In genomic region chr16:55562936-55563335, GRCh38 we compare ENCODE assay signal across 21 cellular contexts. TPM values are rescaled to one million over a fixed set of nuclear protein-coding genes. Genes with fewer than 3 reads are reported as not detected.
DNase-seq lines count a peak whose midpoint lies in the region; ATAC-seq, FAIRE-seq and TF ChIP-seq lines count a peak whose summit lies in the region.
"Had no signal": no experiment of that assay in that cellular context is flagged by ENCODE, and none has a peak within 500 bp of the region (broad histone marks: within the 10 kb centered on the region; RNA-seq: fewer than 3 reads in every experiment).

No MANE protein-coding gene starts in this region.

- no peak overlapping the region for H3K4me2 ChIP-seq in keratinocyte (ENCODE audit: control insufficient read depth, extremely low read depth, insufficient read depth, low read depth, low read length)

- H3K4me3 ChIP-seq in keratinocyte (ENCODE audit: control insufficient read depth in 2 of 3, extremely low read depth in 1 of 3, insufficient read depth in 2 of 3, low read depth in 1 of 3, low read length in 3 of 3) (no peak overlapping the region), aorta (ENCODE audit: low read length in 2 of 2) (no peak overlapping the region)
- H3K4me3 ChIP-seq: K562, SK-N-MC had no signal

- no peaks in the 10 kb centered on the region for H4K20me1 ChIP-seq in keratinocyte (ENCODE audit: control insufficient read depth, extremely low read depth, insufficient read depth, low read length)

- peaks cover 7% of the 10 kb centered on the region for H3K79me2 ChIP-seq in keratinocyte (ENCODE audit: control insufficient read depth, insufficient read depth, low read length)

- no peak overlapping the region for H2AFZ ChIP-seq in keratinocyte (ENCODE audit: control insufficient read depth, low read length)

- peak; percentile 52 for FAIRE-seq in keratinocyte (lab: Jason Lieb, UNC)
- FAIRE-seq: G401.6, K562 had no signal

- 94 to 97% methylated on average over 1 of the region's 1 CpG for WGBS in aorta, 2 donors

- H3K4me1 ChIP-seq in keratinocyte (ENCODE audit: control insufficient read depth, extremely low read depth, insufficient read depth, low read length) (peaks cover 23% of the 10 kb centered on the region), aorta (ENCODE audit: control insufficient read depth in 1 of 2, insufficient read depth in 2 of 2, low read length in 2 of 2) (peaks cover 0 to 2% of the 10 kb centered on the region in 2 donors)

- ATAC-seq in aorta (ENCODE audit: low FRiP score) (no peak), HG03175 (IDR thresholded peaks at IDR 0.05; ENCODE audit: unreplicated experiment) (no peak)
- ATAC-seq: HCT116, K562 had no signal

- H3K9me3 ChIP-seq in keratinocyte (ENCODE audit: control insufficient read depth, low read depth, low read length) (no peaks in the 10 kb centered on the region), aorta (ENCODE audit: control insufficient read depth, low read length) (no peaks in the 10 kb centered on the region)

- H3K27me3 ChIP-seq in keratinocyte (ENCODE audit: control insufficient read depth, extremely low read depth, insufficient read depth, low read length) (no peaks in the 10 kb centered on the region), aorta (ENCODE audit: control insufficient read depth in 1 of 2, insufficient read depth in 2 of 2, low read length in 1 of 2) (no peaks in the 10 kb centered on the region)

- no peaks in the 10 kb centered on the region for H3K9me1 ChIP-seq in keratinocyte (ENCODE audit: control insufficient read depth, extremely low read depth, insufficient read depth, low read length)

- H3K36me3 ChIP-seq in keratinocyte (ENCODE audit: control insufficient read depth in 2 of 2, extremely low read depth in 1 of 2, insufficient read depth in 2 of 2, low read length in 2 of 2) (peaks cover 0 to 4% of the 10 kb centered on the region in 2 experiments), aorta (ENCODE audit: control insufficient read depth in 1 of 2, insufficient read depth in 2 of 2, low read length in 1 of 2) (peaks cover 0 to 2% of the 10 kb centered on the region in 2 donors)

- no peak overlapping the region for H3K9ac ChIP-seq in keratinocyte (ENCODE audit: control insufficient read depth, extremely low read depth, insufficient read depth, low read length)

- intact Hi-C loops in aorta (cut with DNase I), result no loop called here

- H3K27ac ChIP-seq in epithelial cell of prostate, result peak overlapping the region; percentile 78
- no peak overlapping the region for H3K27ac ChIP-seq in keratinocyte (ENCODE audit: control insufficient read depth, insufficient read depth, low read length)
- H3K27ac ChIP-seq in aorta (ENCODE audit: low read depth in 1 of 2, low read length in 2 of 2), result no peak overlapping the region
- H3K27ac ChIP-seq: SK-N-MC had no signal

- DNase-seq in EH (ENCODE audit: low read depth), result peak; percentile 22
- DNase-seq in LHCN-M2 (ENCODE audit: low read depth), result peak; percentile 40
- DNase-seq in epithelial cell of prostate (ENCODE audit: low read depth, low spot score), result no peak
- no peak for DNase-seq in keratinocyte (ENCODE audit: low read depth, low spot score)
- DNase-seq in activated gamma-delta T cell (lab: John Stamatoyannopoulos, UW), result no peak
- DNase-seq in aorta, result no peak
- no peak for DNase-seq in HPDE6-E6E7 (ENCODE audit: extremely low spot score)
- DNase-seq: C1 segment of cervical spinal cord, DND-41, NCI-H1105 treated with DMSO at 0.1 percent for 48 hours, NCI-H1694, NCI-H510A treated with DMSO at 0.1 percent for 48 hours, NCI-H774, OCI-M1, SHP77 had no signal

- dilution Hi-C loops in keratinocyte (cut with MboI; ENCODE audit: extremely low pct_ligation_motif_present, low sequenced_read_pairs), result no loop called here

- no peak for TF ChIP-seq CTCF in keratinocyte (optimal IDR thresholded peaks at IDR 0.05 in 1 of 3, IDR thresholded peaks at IDR 0.05 in 1 of 3, conservative IDR thresholded peaks at IDR 0.05 in 1 of 3; ENCODE audit: extremely low read depth in 1 of 3, insufficient read depth in 2 of 3, low read length in 3 of 3)

RNA-seq across cellular contexts. Expression of gene CAPNS2, which starts 3.5 kb away (rescaled TPM):
- total RNA-seq in LHCN-M2 (2014; rRNA removed), result not detected in 2 replicates
- polyA plus RNA-seq in LHCN-M2 (2012), result 0.07 TPM
- 39.4 to 82.8 TPM (median 70.5 TPM) in 3 replicates for polyA plus RNA-seq in keratinocyte
- 194 TPM for polyA plus RNA-seq in keratinocyte (2011; ENCODE audit: low read depth)
- polyA plus RNA-seq in keratinocyte (2011; cell fraction: cytosol; rRNA removed), result 61.1 and 89.4 TPM in 2 replicates
- 91.4 and 118 TPM in 2 replicates for polyA plus RNA-seq in keratinocyte (2011; cell fraction: nucleus; rRNA removed)
- polyA plus RNA-seq in keratinocyte (2012; ENCODE audit: low replicate concordance), result 30.0 and 146 TPM in 2 replicates
- polyA minus RNA-seq in keratinocyte, result 0.95 to 36.4 TPM (median 32.8 TPM) in 3 replicates
- polyA minus RNA-seq in keratinocyte (2011; cell fraction: cytosol; rRNA and poly(A)+ RNA removed), result 17.6 TPM
- polyA minus RNA-seq in keratinocyte (2011; cell fraction: nucleus; rRNA and poly(A)+ RNA removed), result 15.3 and 31.8 TPM in 2 replicates
- total RNA-seq in aorta, result 1 to 10 TPM in 1 of 2 donors, under 1 TPM in 1; 0.45 to 2.5 TPM
- polyA plus RNA-seq in aorta, result not detected
- total RNA-seq: A673 had no signal

RNA-seq across cellular contexts. Expression of gene LPCAT2, which starts 54.1 kb away (rescaled TPM):
- 6.8 and 7.2 TPM in 2 replicates for total RNA-seq in LHCN-M2 (2014; rRNA removed)
- polyA plus RNA-seq in LHCN-M2 (2012), result 5.6 TPM
- 34.2 to 54.4 TPM (median 45.6 TPM) in 3 replicates for polyA plus RNA-seq in keratinocyte
- polyA plus RNA-seq in keratinocyte (2011; ENCODE audit: low read depth), result 25.8 TPM
- 10.9 and 27.6 TPM in 2 replicates for polyA plus RNA-seq in keratinocyte (2011; cell fraction: cytosol; rRNA removed)
- polyA plus RNA-seq in keratinocyte (2011; cell fraction: nucleus; rRNA removed), result 46.1 and 58.3 TPM in 2 replicates
- polyA plus RNA-seq in keratinocyte (2012; ENCODE audit: low replicate concordance), result 23.6 and 46.0 TPM in 2 replicates
- polyA minus RNA-seq in keratinocyte, result 19.9 to 31.9 TPM (median 22.2 TPM) in 3 replicates
- polyA minus RNA-seq in keratinocyte (2011; cell fraction: cytosol; rRNA and poly(A)+ RNA removed), result 29.7 TPM
- 65.9 and 91.0 TPM in 2 replicates for polyA minus RNA-seq in keratinocyte (2011; cell fraction: nucleus; rRNA and poly(A)+ RNA removed)
- 10 to 100 TPM; 17.6 to 36.6 TPM for total RNA-seq in aorta
- polyA plus RNA-seq in aorta, result 10 to 100 TPM; 14.8 to 17.2 TPM

Comparison
In these comparisons a context has a peak if more than half of its experiments do, and no peak if none do; other contexts are left out.
1. DNase-seq: peak in EH (single experiment) and LHCN-M2 (single experiment); none in epithelial cell of prostate (single experiment), keratinocyte (single experiment), activated gamma-delta T cell (single experiment), aorta (0 of 2) and HPDE6-E6E7 (single experiment).